ENCODE assay signal across 8 cellular contexts in genomic region chr4:165207016-165207430, GRCh38. TPM values are rescaled to one million over a fixed set of nuclear protein-coding genes. Genes with fewer than 3 reads are reported as not detected.
A peak's percentile ranks its signal among the peaks of the same experiment; 100 is the strongest.
DNase-seq lines count a peak whose midpoint lies in the region; ATAC-seq and TF ChIP-seq lines count a peak whose summit lies in the region.

No MANE protein-coding gene starts in this region.

- no peak for TF ChIP-seq POLR2A in esophagus squamous epithelium (IDR thresholded peaks at IDR 0.05)

- TF ChIP-seq CTCF in DOHH2 (IDR thresholded peaks at IDR 0.05; ENCODE audit: low read depth, low read length, poor library complexity, severe bottlenecking) (no peak), esophagus squamous epithelium (IDR thresholded peaks at IDR 0.05) (no peak), neural cell (IDR thresholded peaks at IDR 0.05; ENCODE audit: poor library complexity, severe bottlenecking) (no peak)

- TF ChIP-seq EP300 in neural cell (conservative IDR thresholded peaks at IDR 0.05; ENCODE audit: poor library complexity, severe bottlenecking): no peak

- intact Hi-C loops in esophagus squamous epithelium (cut with DNase I): loop anchor here (5.0 kb wide), 1 partner anchor 120 kb away; the partner anchor contains the start of gene MSMO1

- DNase-seq in T-helper 17 cell: peak in 1 of 3 donors; percentile 5
- DNase-seq in esophagus squamous epithelium (lab: John Stamatoyannopoulos, UW): no peak
- DNase-seq in LoVo (ENCODE audit: low spot score): no peak
- DNase-seq in dedifferentiated amniotic fluid mesenchymal stem cell (ENCODE audit: extremely low spot score): no peak

- H3K9ac ChIP-seq in neural cell (ENCODE audit: low read length): peak overlapping the region; percentile 77

- no peaks in the 10 kb centered on the region for H3K27me3 ChIP-seq in DOHH2 (ENCODE audit: control insufficient read depth, low read length)
- H3K27me3 ChIP-seq in esophagus squamous epithelium: no peaks in the 10 kb centered on the region
- no peaks in the 10 kb centered on the region for H3K27me3 ChIP-seq in neural cell (ENCODE audit: insufficient read depth, low read depth, low read length)

- peaks cover 4% of the 10 kb centered on the region; the same call in 1 of the 2 replicates for H4K20me1 ChIP-seq in DOHH2 (ENCODE audit: control insufficient read depth, insufficient read depth, low read depth, low read length)
- H4K20me1 ChIP-seq in neural cell (ENCODE audit: insufficient read depth): no peaks in the 10 kb centered on the region

- H3K27ac ChIP-seq in DOHH2 (ENCODE audit: low read depth, low read length) (no peak overlapping the region), esophagus squamous epithelium (peak overlapping the region; percentile 81 to 95 (median 93)), neural cell (ENCODE audit: low read length) (peak overlapping the region; percentile 83)

- peak overlapping the region; percentile 84 for H2AFZ ChIP-seq in neural cell (ENCODE audit: low read depth, low read length)

- H3K27me3 Mint-ChIP-seq in T-helper 17 cell: no peaks in the 10 kb centered on the region

- peaks cover 3% of the 10 kb centered on the region for H3K36me3 Mint-ChIP-seq in T-helper 17 cell (ENCODE audit: low read depth)

- H3K79me2 ChIP-seq in DOHH2 (ENCODE audit: control insufficient read depth, low read length): peaks cover 49% of the 10 kb centered on the region
- H3K79me2 ChIP-seq in neural cell (replicated peaks; ENCODE audit: insufficient read depth, low read length): peaks cover 31% of the 10 kb centered on the region

- ATAC-seq in GM19372 (IDR thresholded peaks at IDR 0.05; ENCODE audit: low read depth, unreplicated experiment): peak; percentile 31
- peak; percentile 27 for ATAC-seq in HG03280 (IDR thresholded peaks at IDR 0.05; ENCODE audit: unreplicated experiment)
- ATAC-seq in T-helper 17 cell: peak; percentile 36

- peak overlapping the region; percentile 97 for H3K4me3 ChIP-seq in DOHH2 (ENCODE audit: low read length)
- peak overlapping the region; percentile 81 to 96 (median 96) for H3K4me3 ChIP-seq in esophagus squamous epithelium
- peak overlapping the region; percentile 89 for H3K4me3 ChIP-seq in neural cell (ENCODE audit: low read length)

- H3F3A ChIP-seq in DOHH2 (ENCODE audit: control insufficient read depth, insufficient read depth): 0 out of 2 replicates have a peak, but pooled peaks cover 2% of the 10 kb centered on the region
- H3F3A ChIP-seq in neural cell (ENCODE audit: insufficient read depth, low read length, poor library complexity, severe bottlenecking): no peaks in the 10 kb centered on the region

- H3K9me2 ChIP-seq in DOHH2 (replicated peaks; ENCODE audit: control insufficient read depth, low read length) (no peaks in the 10 kb centered on the region), neural cell (ENCODE audit: insufficient read depth, low read length) (no peaks in the 10 kb centered on the region)

- no peak for TF ChIP-seq RAD21 in neural cell (conservative IDR thresholded peaks at IDR 0.05)

- peak overlapping the region; percentile 95 for H3K27ac Mint-ChIP-seq in T-helper 17 cell

- H3K4me2 ChIP-seq in DOHH2 (ENCODE audit: low read length): peak overlapping the region; percentile 99
- peak overlapping the region; percentile 83 for H3K4me2 ChIP-seq in neural cell (ENCODE audit: low read length)

- peaks cover 44% of the 10 kb centered on the region for H3K4me1 ChIP-seq in DOHH2 (ENCODE audit: control insufficient read depth, low read length)
- H3K4me1 ChIP-seq in esophagus squamous epithelium: peaks cover 9 to 60% (median 23%) of the 10 kb centered on the region in 3 donors

- H3K9me3 ChIP-seq in DOHH2 (ENCODE audit: control insufficient read depth, insufficient read depth, low read length) (no peaks in the 10 kb centered on the region), T-helper 17 cell (ENCODE audit: control insufficient read depth, low read length, poor library complexity, severe bottlenecking) (no peaks in the 10 kb centered on the region), esophagus squamous epithelium (no peaks in the 10 kb centered on the region), neural cell (ENCODE audit: low read length) (no peaks in the 10 kb centered on the region)

- H3K36me3 ChIP-seq in DOHH2 (ENCODE audit: control insufficient read depth, low read length) (no peaks in the 10 kb centered on the region), esophagus squamous epithelium (no peaks in the 10 kb centered on the region), neural cell (ENCODE audit: insufficient read depth, low read length) (no peaks in the 10 kb centered on the region)

- peaks cover 43% of the 10 kb centered on the region for H3K4me1 Mint-ChIP-seq in T-helper 17 cell

- 0% methylated on average over 3 to 11 of the region's 28 CpGs for WGBS in esophagus squamous epithelium, 2 donors

- H3K4me3 Mint-ChIP-seq in T-helper 17 cell: peak overlapping the region; percentile 94

TF ChIP-seq in neural cell, 6 proteins besides CTCF, POLR2A, EP300 and RAD21:
- no peak for TF ChIP-seq SMC3 (conservative IDR thresholded peaks at IDR 0.05; ENCODE audit: poor library complexity)
- no peak for TF ChIP-seq EZH2 (IDR thresholded peaks at IDR 0.05; ENCODE audit: borderline replicate concordance, insufficient read depth, low read length, poor library complexity, severe bottlenecking)
- TF ChIP-seq REST (IDR thresholded peaks at IDR 0.05; ENCODE audit: borderline replicate concordance): peak; percentile 57
- peak; percentile 46 for TF ChIP-seq POLR2AphosphoS5 (IDR thresholded peaks at IDR 0.05)
- TF ChIP-seq TAF1 (IDR thresholded peaks at IDR 0.05; ENCODE audit: low read depth): no peak
- TF ChIP-seq MXI1 (conservative IDR thresholded peaks at IDR 0.05; ENCODE audit: poor library complexity, severe bottlenecking): peak; percentile 43

RNA-seq across cellular contexts. Expression of gene KLHL2, which starts 0.3 kb away (rescaled TPM):
- 10 to 100 TPM; 14.9 to 16.7 TPM for total RNA-seq in T-helper 17 cell
- 10 to 100 TPM; 25.6 to 44.3 (median 30.8) TPM for total RNA-seq in esophagus squamous epithelium
- 40.3 and 42.8 TPM in 2 replicates for polyA plus RNA-seq in neural cell
- polyA minus RNA-seq in neural cell: 43.6 and 63.1 TPM in 2 replicates
